Comparison of ENCODE assay signal across 8 cellular contexts in the genomic region with DNA sequence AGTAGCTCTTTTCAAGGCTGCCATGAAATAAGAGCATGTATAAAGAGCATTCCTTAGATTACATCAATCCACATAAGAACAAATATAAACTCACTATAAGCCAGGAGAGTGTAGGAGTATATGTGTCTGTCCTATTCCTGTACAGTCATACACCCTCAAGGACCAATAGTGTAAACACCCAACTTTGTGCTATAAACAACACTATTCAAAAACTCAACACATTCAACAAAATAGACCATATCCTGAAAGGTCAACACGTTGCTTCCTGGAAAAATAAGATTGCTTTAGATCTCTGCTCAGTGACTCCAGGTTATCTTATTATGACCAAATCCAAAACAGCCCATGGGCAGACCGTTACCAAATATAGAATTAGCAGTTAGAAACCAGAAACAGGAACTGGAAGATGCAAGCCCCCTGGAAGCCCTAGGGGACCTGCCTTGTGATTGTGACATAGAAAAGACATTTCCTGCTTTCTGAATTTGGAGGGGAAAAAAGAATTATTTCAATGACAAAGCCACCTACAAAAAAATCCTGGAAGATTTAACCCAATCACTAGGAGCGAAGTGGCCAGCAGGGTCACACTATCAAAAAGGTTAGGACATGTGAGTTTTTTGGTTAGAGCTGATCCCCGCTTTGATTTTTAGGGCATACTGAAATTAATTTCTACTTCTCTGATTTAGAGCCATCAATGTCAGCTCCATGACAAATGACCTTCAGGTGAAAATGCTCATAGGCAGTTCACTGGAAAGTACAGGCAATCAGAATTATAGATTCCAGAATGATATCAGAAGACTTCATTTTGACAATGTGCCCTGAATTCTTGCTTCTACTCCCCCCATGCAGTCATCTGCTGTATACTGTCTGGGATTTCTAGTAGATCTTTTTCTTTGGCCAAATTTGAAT. TPM values are rescaled to one million over a fixed set of nuclear protein-coding genes. Genes with fewer than 3 reads are reported as not detected.
DNase-seq lines count a peak whose midpoint lies in the region; ATAC-seq and TF ChIP-seq lines count a peak whose summit lies in the region.

No MANE protein-coding gene starts in this region.

- H3K4me1 ChIP-seq in right cardiac atrium (ENCODE audit: control insufficient read depth, insufficient read depth, low read length): peaks cover 4% of the 10 kb centered on the region

- 42% methylated on average over 4 of the region's 4 CpGs for WGBS in right cardiac atrium

- in situ Hi-C loops in GM13976 (cut with MboI; ENCODE audit: low sequenced_read_pairs, unreplicated experiment): no loop called here

- peaks cover 21% of the 10 kb centered on the region for H3K4me1 Mint-ChIP-seq in HFFc6 (ENCODE audit: low read depth)

- TF ChIP-seq CTCF in GM13976 (IDR thresholded peaks at IDR 0.05; ENCODE audit: borderline replicate concordance, control extremely low read depth, extremely low read depth, insufficient read depth, missing control alignments) (no peak), HFFc6 (IDR thresholded peaks at IDR 0.05) (no peak)

- intact Hi-C loops in right cardiac atrium (cut with DNase I): no loop called here

- peak; percentile 38 for DNase-seq in GM13976 (ENCODE audit: low spot score)
- peak; percentile 20 for DNase-seq in HFFc6
- DNase-seq in SIG-M5 (lab: John Stamatoyannopoulos, UW): peak; percentile 69
- DNase-seq in right cardiac atrium: peak in 1 of 3 donors; percentile 50
- DNase-seq in NCI-H1930 (lab: John Stamatoyannopoulos, UW): no peak
- DNase-seq in DMS153 (lab: John Stamatoyannopoulos, UW): no peak
- no peak for DNase-seq in NCI-H187 treated with DMSO at 0.1 percent for 48 hours (lab: John Stamatoyannopoulos, UW)

- peaks cover 4% of the 10 kb centered on the region for H3K36me3 Mint-ChIP-seq in HFFc6 (ENCODE audit: low read depth)

- H3K27ac ChIP-seq in right cardiac atrium (ENCODE audit: low read length): peak overlapping the region; percentile 21

- no peaks in the 10 kb centered on the region for H3K9me3 ChIP-seq in right cardiac atrium (ENCODE audit: control insufficient read depth, low read length)

- no peak overlapping the region for H3K4me3 Mint-ChIP-seq in HFFc6

- ATAC-seq in right cardiac atrium: peak; percentile 76 to 91
- ATAC-seq in GM18873 (IDR thresholded peaks at IDR 0.05; ENCODE audit: low FRiP score, unreplicated experiment): no peak

- no peaks in the 10 kb centered on the region for H3K27me3 ChIP-seq in right cardiac atrium (ENCODE audit: control insufficient read depth, insufficient read depth)

- H3K4me3 ChIP-seq in right cardiac atrium (ENCODE audit: low read length): no peak overlapping the region

- H3K27me3 Mint-ChIP-seq in HFFc6 (ENCODE audit: insufficient read depth): no peaks in the 10 kb centered on the region

- peak overlapping the region; percentile 2; the same call in 1 of the 2 replicates for H3K27ac Mint-ChIP-seq in HFFc6

- H3K9me3 Mint-ChIP-seq in HFFc6: no peaks in the 10 kb centered on the region

RNA-seq across cellular contexts. Expression of a gene that starts 59.9 kb away (rescaled TPM):
- total RNA-seq in HFFc6 (2021; fragmentation: NEBNext Ultra II Directional; extraction: Animal tissue kit (Norgen Biotek cat#: 25700)): 10 to 100 TPM in 4 of 6 experiments, 1 to 10 TPM in 2; 5.0 to 13.7 (median 10.9) TPM
- total RNA-seq in right cardiac atrium: 10 to 100 TPM in 1 of 4 donors, 1 to 10 TPM in 3; 5.9 to 10.6 (median 6.9) TPM
- 3.6 TPM for polyA plus RNA-seq in right cardiac atrium

Comparison
In these comparisons a context has a peak if more than half of its experiments do, and no peak if none do; other contexts are left out.
1. DNase-seq: peak in GM13976 (single experiment), HFFc6 (single experiment) and SIG-M5 (single experiment); none in NCI-H1930 (0 of 2), DMS153 (single experiment) and NCI-H187 treated with DMSO at 0.1 percent for 48 hours (single experiment).